In the genomic region with DNA sequence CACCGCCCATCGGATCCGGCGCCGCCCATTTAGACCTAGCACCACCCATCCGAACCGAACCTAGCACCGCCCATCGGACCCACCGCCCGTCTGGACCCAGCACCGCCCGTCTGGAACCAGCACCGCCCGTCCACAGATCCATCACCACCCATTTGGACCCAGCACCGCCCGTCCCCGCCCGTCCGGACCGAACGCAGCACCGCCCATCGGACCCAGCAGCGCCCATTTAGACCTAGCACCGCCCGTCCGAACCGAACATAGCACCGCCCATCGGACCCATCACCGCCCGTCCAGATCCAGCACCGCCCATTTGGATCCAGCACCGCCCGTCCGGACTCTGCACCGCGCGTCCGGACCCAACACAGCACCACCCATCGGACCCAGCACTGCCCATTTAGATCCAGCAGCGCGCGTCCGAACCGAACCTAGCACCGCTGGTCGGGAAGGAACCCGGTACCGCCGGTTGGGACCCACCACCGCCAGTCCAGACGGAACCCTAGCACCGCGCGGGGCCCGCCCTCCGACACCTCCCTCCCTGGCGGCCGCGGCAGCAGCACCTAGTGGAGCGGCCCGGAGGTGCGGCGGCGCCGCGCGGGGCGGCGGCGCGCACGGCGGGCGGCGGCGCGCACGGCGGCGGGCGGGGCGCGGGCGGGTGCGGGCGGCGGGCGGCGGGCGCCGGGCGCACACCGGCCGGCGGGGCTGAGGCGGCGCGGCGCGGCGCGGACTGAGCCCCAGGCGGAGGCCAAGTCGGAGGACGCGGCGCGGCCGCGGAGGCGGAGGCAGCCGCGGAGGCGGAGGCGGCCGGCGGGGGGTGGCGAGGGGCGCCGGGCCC, we compare ENCODE assay signal across 1 cellular context.
A peak's percentile ranks its signal among the peaks of the same experiment; 100 is the strongest.
TF ChIP-seq lines count a peak whose summit lies in the region.

A gene with protein sequence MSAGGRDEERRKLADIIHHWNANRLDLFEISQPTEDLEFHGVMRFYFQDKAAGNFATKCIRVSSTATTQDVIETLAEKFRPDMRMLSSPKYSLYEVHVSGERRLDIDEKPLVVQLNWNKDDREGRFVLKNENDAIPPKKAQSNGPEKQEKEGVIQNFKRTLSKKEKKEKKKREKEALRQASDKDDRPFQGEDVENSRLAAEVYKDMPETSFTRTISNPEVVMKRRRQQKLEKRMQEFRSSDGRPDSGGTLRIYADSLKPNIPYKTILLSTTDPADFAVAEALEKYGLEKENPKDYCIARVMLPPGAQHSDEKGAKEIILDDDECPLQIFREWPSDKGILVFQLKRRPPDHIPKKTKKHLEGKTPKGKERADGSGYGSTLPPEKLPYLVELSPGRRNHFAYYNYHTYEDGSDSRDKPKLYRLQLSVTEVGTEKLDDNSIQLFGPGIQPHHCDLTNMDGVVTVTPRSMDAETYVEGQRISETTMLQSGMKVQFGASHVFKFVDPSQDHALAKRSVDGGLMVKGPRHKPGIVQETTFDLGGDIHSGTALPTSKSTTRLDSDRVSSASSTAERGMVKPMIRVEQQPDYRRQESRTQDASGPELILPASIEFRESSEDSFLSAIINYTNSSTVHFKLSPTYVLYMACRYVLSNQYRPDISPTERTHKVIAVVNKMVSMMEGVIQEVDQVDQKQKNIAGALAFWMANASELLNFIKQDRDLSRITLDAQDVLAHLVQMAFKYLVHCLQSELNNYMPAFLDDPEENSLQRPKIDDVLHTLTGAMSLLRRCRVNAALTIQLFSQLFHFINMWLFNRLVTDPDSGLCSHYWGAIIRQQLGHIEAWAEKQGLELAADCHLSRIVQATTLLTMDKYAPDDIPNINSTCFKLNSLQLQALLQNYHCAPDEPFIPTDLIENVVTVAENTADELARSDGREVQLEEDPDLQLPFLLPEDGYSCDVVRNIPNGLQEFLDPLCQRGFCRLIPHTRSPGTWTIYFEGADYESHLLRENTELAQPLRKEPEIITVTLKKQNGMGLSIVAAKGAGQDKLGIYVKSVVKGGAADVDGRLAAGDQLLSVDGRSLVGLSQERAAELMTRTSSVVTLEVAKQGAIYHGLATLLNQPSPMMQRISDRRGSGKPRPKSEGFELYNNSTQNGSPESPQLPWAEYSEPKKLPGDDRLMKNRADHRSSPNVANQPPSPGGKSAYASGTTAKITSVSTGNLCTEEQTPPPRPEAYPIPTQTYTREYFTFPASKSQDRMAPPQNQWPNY (N-terminal part only) (plus strand): TSS at position 682 of the 832 bp plus-strand sequence. CDS start 222 bp downstream, outside the sequence.

TF ChIP-seq in HepG2, 621 proteins besides CTCF, POLR2A, EP300 and RAD21 (continued from another document and continues in another):
- TF ChIP-seq, protein P1, sequence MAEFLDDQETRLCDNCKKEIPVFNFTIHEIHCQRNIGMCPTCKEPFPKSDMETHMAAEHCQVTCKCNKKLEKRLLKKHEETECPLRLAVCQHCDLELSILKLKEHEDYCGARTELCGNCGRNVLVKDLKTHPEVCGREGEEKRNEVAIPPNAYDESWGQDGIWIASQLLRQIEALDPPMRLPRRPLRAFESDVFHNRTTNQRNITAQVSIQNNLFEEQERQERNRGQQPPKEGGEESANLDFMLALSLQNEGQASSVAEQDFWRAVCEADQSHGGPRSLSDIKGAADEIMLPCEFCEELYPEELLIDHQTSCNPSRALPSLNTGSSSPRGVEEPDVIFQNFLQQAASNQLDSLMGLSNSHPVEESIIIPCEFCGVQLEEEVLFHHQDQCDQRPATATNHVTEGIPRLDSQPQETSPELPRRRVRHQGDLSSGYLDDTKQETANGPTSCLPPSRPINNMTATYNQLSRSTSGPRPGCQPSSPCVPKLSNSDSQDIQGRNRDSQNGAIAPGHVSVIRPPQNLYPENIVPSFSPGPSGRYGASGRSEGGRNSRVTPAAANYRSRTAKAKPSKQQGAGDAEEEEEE (CRISPR knock-in tag; IDR thresholded peaks at IDR 0.05; ENCODE audit: borderline replicate concordance), result peak; percentile 61
- no peak for TF ChIP-seq ZNF550 (CRISPR knock-in tag; IDR thresholded peaks at IDR 0.05; ENCODE audit: borderline replicate concordance)
- TF ChIP-seq ZNF468 (CRISPR knock-in tag; IDR thresholded peaks at IDR 0.05), result peak; percentile 82; the same call in 1 of the 2 replicates
- TF ChIP-seq HOXA5 (CRISPR knock-in tag; IDR thresholded peaks at IDR 0.05), result peak; percentile 76
- peak; percentile 58 for TF ChIP-seq ZFX (CRISPR knock-in tag; IDR thresholded peaks at IDR 0.05; ENCODE audit: low read depth)
- TF ChIP-seq ZNF839 (CRISPR knock-in tag; IDR thresholded peaks at IDR 0.05; ENCODE audit: borderline replicate concordance), result 0 out of 2 replicates have a peak, but pooled peaks have one; percentile 53
- TF ChIP-seq PCBP2 (optimal IDR thresholded peaks at IDR 0.05; ENCODE audit: low read depth, low read length, poor library complexity, severe bottlenecking), result no peak
- peak; percentile 43; the same call in 1 of the 2 replicates for TF ChIP-seq JUN (CRISPR knock-in tag; IDR thresholded peaks at IDR 0.05)
- TF ChIP-seq, protein P2, sequence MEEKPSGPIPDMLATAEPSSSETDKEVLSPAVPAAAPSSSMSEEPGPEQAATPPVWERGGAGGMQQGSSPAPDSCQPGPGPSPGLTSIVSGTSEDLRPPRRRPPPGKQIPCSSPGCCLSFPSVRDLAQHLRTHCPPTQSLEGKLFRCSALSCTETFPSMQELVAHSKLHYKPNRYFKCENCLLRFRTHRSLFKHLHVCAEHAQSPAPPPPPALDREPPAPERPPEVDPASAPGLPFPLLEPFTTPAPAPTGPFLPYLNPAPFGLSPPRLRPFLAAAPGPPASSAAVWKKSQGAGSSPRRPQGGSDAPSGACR (CRISPR knock-in tag; IDR thresholded peaks at IDR 0.05), result no peak
- TF ChIP-seq SIX4 (CRISPR knock-in tag; IDR thresholded peaks at IDR 0.05), result 0 out of 2 replicates have a peak, but pooled peaks have one; percentile 7
- TF ChIP-seq ZSCAN25 (CRISPR knock-in tag; IDR thresholded peaks at IDR 0.05), result peak; percentile 58; the same call in 1 of the 2 replicates
- peak; percentile 70; the same call in 1 of the 2 replicates for TF ChIP-seq HNRNPL (IDR thresholded peaks at IDR 0.05; ENCODE audit: low read depth, low read length)
- no peak for TF ChIP-seq ZNF549 (CRISPR knock-in tag; IDR thresholded peaks at IDR 0.05)
- peak; percentile 17; the same call in 1 of the 2 replicates for TF ChIP-seq MED1 (CRISPR knock-in tag; IDR thresholded peaks at IDR 0.05)
- peak; percentile 83 for TF ChIP-seq PHF8 (CRISPR knock-in tag; IDR thresholded peaks at IDR 0.05)
- TF ChIP-seq, protein P3, sequence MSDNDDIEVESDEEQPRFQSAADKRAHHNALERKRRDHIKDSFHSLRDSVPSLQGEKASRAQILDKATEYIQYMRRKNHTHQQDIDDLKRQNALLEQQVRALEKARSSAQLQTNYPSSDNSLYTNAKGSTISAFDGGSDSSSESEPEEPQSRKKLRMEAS (IDR thresholded peaks at IDR 0.05), result peak; percentile 40; the same call in 1 of the 2 replicates
- TF ChIP-seq BRD4 (CRISPR knock-in tag; IDR thresholded peaks at IDR 0.05), result peak; percentile 38; the same call in 1 of the 2 replicates
- no peak for TF ChIP-seq ZNF180 (CRISPR knock-in tag; IDR thresholded peaks at IDR 0.05; ENCODE audit: borderline replicate concordance, low read depth)
- no peak for TF ChIP-seq SMYD3 (CRISPR knock-in tag; IDR thresholded peaks at IDR 0.05)
- no peak for TF ChIP-seq PHB2 (IDR thresholded peaks at IDR 0.05; ENCODE audit: partially characterized antibody)
- no peak; the same call in 1 of the 2 replicates for TF ChIP-seq NRL (CRISPR knock-in tag; IDR thresholded peaks at IDR 0.05; ENCODE audit: borderline replicate concordance)
- TF ChIP-seq YEATS2 (CRISPR knock-in tag; IDR thresholded peaks at IDR 0.05; ENCODE audit: borderline replicate concordance), result no peak
- no peak for TF ChIP-seq ZNF354B (CRISPR knock-in tag; IDR thresholded peaks at IDR 0.05)
- no peak for TF ChIP-seq CENPX (CRISPR knock-in tag; IDR thresholded peaks at IDR 0.05)
- TF ChIP-seq, protein P4, sequence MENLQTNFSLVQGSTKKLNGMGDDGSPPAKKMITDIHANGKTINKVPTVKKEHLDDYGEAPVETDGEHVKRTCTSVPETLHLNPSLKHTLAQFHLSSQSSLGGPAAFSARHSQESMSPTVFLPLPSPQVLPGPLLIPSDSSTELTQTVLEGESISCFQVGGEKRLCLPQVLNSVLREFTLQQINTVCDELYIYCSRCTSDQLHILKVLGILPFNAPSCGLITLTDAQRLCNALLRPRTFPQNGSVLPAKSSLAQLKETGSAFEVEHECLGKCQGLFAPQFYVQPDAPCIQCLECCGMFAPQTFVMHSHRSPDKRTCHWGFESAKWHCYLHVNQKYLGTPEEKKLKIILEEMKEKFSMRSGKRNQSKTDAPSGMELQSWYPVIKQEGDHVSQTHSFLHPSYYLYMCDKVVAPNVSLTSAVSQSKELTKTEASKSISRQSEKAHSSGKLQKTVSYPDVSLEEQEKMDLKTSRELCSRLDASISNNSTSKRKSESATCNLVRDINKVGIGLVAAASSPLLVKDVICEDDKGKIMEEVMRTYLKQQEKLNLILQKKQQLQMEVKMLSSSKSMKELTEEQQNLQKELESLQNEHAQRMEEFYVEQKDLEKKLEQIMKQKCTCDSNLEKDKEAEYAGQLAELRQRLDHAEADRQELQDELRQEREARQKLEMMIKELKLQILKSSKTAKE (CRISPR knock-in tag; IDR thresholded peaks at IDR 0.05; ENCODE audit: borderline replicate concordance), result peak; percentile 50; the same call in 1 of the 2 replicates
- TF ChIP-seq, protein P5, sequence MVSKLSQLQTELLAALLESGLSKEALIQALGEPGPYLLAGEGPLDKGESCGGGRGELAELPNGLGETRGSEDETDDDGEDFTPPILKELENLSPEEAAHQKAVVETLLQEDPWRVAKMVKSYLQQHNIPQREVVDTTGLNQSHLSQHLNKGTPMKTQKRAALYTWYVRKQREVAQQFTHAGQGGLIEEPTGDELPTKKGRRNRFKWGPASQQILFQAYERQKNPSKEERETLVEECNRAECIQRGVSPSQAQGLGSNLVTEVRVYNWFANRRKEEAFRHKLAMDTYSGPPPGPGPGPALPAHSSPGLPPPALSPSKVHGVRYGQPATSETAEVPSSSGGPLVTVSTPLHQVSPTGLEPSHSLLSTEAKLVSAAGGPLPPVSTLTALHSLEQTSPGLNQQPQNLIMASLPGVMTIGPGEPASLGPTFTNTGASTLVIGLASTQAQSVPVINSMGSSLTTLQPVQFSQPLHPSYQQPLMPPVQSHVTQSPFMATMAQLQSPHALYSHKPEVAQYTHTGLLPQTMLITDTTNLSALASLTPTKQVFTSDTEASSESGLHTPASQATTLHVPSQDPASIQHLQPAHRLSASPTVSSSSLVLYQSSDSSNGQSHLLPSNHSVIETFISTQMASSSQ (IDR thresholded peaks at IDR 0.05; ENCODE audit: low read depth), result no peak
- TF ChIP-seq, protein P5 (CRISPR knock-in tag; IDR thresholded peaks at IDR 0.05; ENCODE audit: borderline replicate concordance), result peak; percentile 49; the same call in 1 of the 2 replicates
- peak; percentile 90 for TF ChIP-seq ZNF777 (CRISPR knock-in tag; IDR thresholded peaks at IDR 0.05)
- TF ChIP-seq SSRP1 (CRISPR knock-in tag; IDR thresholded peaks at IDR 0.05), result 0 out of 2 replicates have a peak, but pooled peaks have one; percentile 31
- TF ChIP-seq, protein P6, sequence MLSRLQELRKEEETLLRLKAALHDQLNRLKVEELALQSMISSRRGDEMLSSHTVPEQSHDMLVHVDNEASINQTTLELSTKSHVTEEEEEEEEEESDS (CRISPR knock-in tag; IDR thresholded peaks at IDR 0.05; ENCODE audit: borderline replicate concordance), result no peak
- no peak for TF ChIP-seq CBX2 (IDR thresholded peaks at IDR 0.05; ENCODE audit: low read depth, low read length)
- TF ChIP-seq CBX2 (CRISPR knock-in tag; IDR thresholded peaks at IDR 0.05; ENCODE audit: low read depth), result no peak
- TF ChIP-seq NR1H2 (CRISPR knock-in tag; IDR thresholded peaks at IDR 0.05; ENCODE audit: borderline replicate concordance, low read depth), result no peak
- peak; percentile 43; the same call in 1 of the 2 replicates for TF ChIP-seq ZNF772 (CRISPR knock-in tag; IDR thresholded peaks at IDR 0.05)
- TF ChIP-seq SRSF4 (IDR thresholded peaks at IDR 0.05; ENCODE audit: low read depth, low read length, poor library complexity, severe bottlenecking), result no peak
- TF ChIP-seq, protein P7, sequence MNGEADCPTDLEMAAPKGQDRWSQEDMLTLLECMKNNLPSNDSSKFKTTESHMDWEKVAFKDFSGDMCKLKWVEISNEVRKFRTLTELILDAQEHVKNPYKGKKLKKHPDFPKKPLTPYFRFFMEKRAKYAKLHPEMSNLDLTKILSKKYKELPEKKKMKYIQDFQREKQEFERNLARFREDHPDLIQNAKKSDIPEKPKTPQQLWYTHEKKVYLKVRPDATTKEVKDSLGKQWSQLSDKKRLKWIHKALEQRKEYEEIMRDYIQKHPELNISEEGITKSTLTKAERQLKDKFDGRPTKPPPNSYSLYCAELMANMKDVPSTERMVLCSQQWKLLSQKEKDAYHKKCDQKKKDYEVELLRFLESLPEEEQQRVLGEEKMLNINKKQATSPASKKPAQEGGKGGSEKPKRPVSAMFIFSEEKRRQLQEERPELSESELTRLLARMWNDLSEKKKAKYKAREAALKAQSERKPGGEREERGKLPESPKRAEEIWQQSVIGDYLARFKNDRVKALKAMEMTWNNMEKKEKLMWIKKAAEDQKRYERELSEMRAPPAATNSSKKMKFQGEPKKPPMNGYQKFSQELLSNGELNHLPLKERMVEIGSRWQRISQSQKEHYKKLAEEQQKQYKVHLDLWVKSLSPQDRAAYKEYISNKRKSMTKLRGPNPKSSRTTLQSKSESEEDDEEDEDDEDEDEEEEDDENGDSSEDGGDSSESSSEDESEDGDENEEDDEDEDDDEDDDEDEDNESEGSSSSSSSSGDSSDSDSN (CRISPR knock-in tag; IDR thresholded peaks at IDR 0.05), result peak; percentile 72
- TF ChIP-seq SRY (CRISPR knock-in tag; IDR thresholded peaks at IDR 0.05), result no peak; the same call in 1 of the 2 replicates
- TF ChIP-seq, protein P8, sequence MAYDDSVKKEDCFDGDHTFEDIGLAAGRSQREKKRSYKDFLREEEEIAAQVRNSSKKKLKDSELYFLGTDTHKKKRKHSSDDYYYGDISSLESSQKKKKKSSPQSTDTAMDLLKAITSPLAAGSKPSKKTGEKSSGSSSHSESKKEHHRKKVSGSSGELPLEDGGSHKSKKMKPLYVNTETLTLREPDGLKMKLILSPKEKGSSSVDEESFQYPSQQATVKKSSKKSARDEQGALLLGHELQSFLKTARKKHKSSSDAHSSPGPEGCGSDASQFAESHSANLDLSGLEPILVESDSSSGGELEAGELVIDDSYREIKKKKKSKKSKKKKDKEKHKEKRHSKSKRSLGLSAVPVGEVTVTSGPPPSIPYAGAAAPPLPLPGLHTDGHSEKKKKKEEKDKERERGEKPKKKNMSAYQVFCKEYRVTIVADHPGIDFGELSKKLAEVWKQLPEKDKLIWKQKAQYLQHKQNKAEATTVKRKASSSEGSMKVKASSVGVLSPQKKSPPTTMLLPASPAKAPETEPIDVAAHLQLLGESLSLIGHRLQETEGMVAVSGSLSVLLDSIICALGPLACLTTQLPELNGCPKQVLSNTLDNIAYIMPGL (CRISPR knock-in tag; IDR thresholded peaks at IDR 0.05; ENCODE audit: borderline replicate concordance in 1 of 2, low read depth in 1 of 2), result peak; percentile 92 to 93
